Comparison of ENCODE assay signal across 11 cellular contexts in the genomic region with DNA sequence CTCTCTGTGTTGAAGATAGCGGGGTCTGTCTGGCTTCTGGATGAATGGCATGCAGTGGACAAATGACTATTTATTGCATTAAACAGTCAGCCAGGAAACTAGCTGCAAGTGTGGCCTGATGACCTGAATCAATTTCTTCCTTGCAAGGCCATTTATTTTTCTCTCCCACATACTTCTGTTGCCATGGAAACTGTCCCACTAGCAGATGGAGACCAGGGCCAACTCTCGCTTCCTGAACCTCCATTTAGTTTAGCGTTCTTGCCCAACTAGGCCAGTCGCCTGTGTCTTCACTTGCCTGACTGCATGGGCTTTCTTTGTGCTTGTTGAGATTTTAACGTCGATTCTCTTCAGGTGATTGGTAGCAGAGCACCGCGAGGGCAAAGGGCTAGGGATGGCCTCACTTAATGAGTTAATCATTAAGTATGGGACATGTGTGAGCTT. TPM values are rescaled to one million over a fixed set of nuclear protein-coding genes. Genes with fewer than 3 reads are reported as not detected.
DNase-seq lines count a peak whose midpoint lies in the region; ATAC-seq and TF ChIP-seq lines count a peak whose summit lies in the region.
"Had no signal": no experiment of that assay in that cellular context is flagged by ENCODE, and none has a peak within 500 bp of the region (broad histone marks: within the 10 kb centered on the region; RNA-seq: fewer than 3 reads in every experiment).

No MANE protein-coding gene starts in this region.

- H3K27ac Mint-ChIP-seq in neural progenitor cell = peak overlapping the region; percentile 95
- H3K27ac Mint-ChIP-seq: activated CD8-positive, alpha-beta T cell treated with anti-CD3 and anti-CD28 coated beads, Interleukin-2, amount 10 ng/mL, durations not matched to agents 7 days and 5 days had no signal

- peaks cover 39% of the 10 kb centered on the region for H3K4me1 Mint-ChIP-seq in neural progenitor cell

- 0 out of 2 replicates have a peak, but pooled peaks cover 8% of the 10 kb centered on the region for H3K36me3 ChIP-seq in ACC112 (ENCODE audit: insufficient read depth, low read length)
- H3K36me3 ChIP-seq in SK-N-SH (replicated peaks in 1 of 2; ENCODE audit: control insufficient read depth in 1 of 2, insufficient read depth in 2 of 2, low read length in 1 of 2) = peaks cover 0 to 12% of the 10 kb centered on the region in 2 experiments
- H3K36me3 ChIP-seq in neural progenitor cell = no peaks in the 10 kb centered on the region

- H3K27ac ChIP-seq in ACC112 (ENCODE audit: low read depth, low read length) (peak overlapping the region; percentile 71), SK-N-SH (ENCODE audit: low read depth in 2 of 2, low read length in 1 of 2) (peak overlapping the region; percentile 44 to 87; a peak in 3 of 4 replicates), neural progenitor cell (no peak overlapping the region)

- H3K27me3 ChIP-seq in ACC112 (ENCODE audit: insufficient read depth, low read length) (no peaks in the 10 kb centered on the region), SK-N-SH (ENCODE audit: insufficient read depth) (no peaks in the 10 kb centered on the region), neural progenitor cell (no peaks in the 10 kb centered on the region)

- H3K9ac ChIP-seq in SK-N-SH = no peak overlapping the region
- H3K9ac ChIP-seq in neural progenitor cell = no peak overlapping the region

- POLR2A ChIA-PET in SK-N-SH (lab: Yijun Ruan, JAX) = interaction anchor here (0.9 kb wide), 1 partner anchor 28 kb away, joined by 4 read pairs; the partner anchor contains the start of gene LMCD1

- peaks cover 4% of the 10 kb centered on the region for H3K36me3 Mint-ChIP-seq in neural progenitor cell

- peak in 1 of 2 experiments; percentile 74; a peak in 2 of 4 replicates for TF ChIP-seq EP300 in SK-N-SH (IDR thresholded peaks at IDR 0.05; ENCODE audit: borderline replicate concordance in 1 of 2, low read depth in 1 of 2, low read length in 1 of 2)

- H3F3A ChIP-seq in SK-N-SH (replicated peaks; ENCODE audit: insufficient read depth) = no peaks in the 10 kb centered on the region
- peaks cover 10% of the 10 kb centered on the region for H3F3A ChIP-seq in neural progenitor cell (ENCODE audit: low read depth)

- H3K27me3 Mint-ChIP-seq in neural progenitor cell (ENCODE audit: insufficient read depth, low read depth) = peaks cover 4% of the 10 kb centered on the region

- H3K9me3 Mint-ChIP-seq in neural progenitor cell = no peaks in the 10 kb centered on the region

- H3K4me3 ChIP-seq in ACC112 (ENCODE audit: low read depth, low read length) (peak overlapping the region; percentile 24; the same call in 1 of the 2 replicates), SK-N-SH (ENCODE audit: low read depth in 2 of 2, low read length in 1 of 2) (no peak overlapping the region), neural progenitor cell (no peak overlapping the region)

- TF ChIP-seq RAD21 in SK-N-SH (IDR thresholded peaks at IDR 0.05; ENCODE audit: low read length) = no peak

- ATAC-seq in GM21717 (IDR thresholded peaks at IDR 0.05; ENCODE audit: unreplicated experiment) = no peak
- ATAC-seq: activated CD8-positive, alpha-beta T cell treated with anti-CD3 and anti-CD28 coated beads, Interleukin-2, amount 10 ng/mL, durations not matched to agents 7 days and 5 days had no signal

- DNase-seq in SK-N-SH (peak; percentile 52), globus pallidus (ENCODE audit: low spot score) (peak; percentile 72), neural progenitor cell (ENCODE audit: low spot score) (no peak), iPS-NIHi11 (ENCODE audit: low spot score) (no peak), DMS153 (lab: John Stamatoyannopoulos, UW) (no peak), NCI-H748 treated with DMSO at 0.1 percent for 48 hours (lab: John Stamatoyannopoulos, UW) (no peak)
- DNase-seq: activated CD8-positive, alpha-beta T cell treated with anti-CD3 and anti-CD28 coated beads, Interleukin-2, amount 10 ng/mL, durations not matched to agents 7 days and 5 days; AML-193; central memory CD4-positive, alpha-beta T cell had no signal

- no peaks in the 10 kb centered on the region for H4K20me1 ChIP-seq in SK-N-SH (ENCODE audit: insufficient read depth)
- no peaks in the 10 kb centered on the region for H4K20me1 ChIP-seq in neural progenitor cell (ENCODE audit: low read depth)

- CTCF ChIA-PET in SK-N-SH (lab: Yijun Ruan, JAX) = interaction anchor here (1.3 to 1.7 kb wide), 4 partner anchors 16 to 93 kb away, joined by 3 to 7 read pairs (median 5); no protein-coding TSS in a partner anchor

- H3K79me2 ChIP-seq in ACC112 (ENCODE audit: control insufficient read depth, insufficient read depth, low read length, unreplicated experiment) (peaks cover 14% of the 10 kb centered on the region), SK-N-SH (ENCODE audit: insufficient read depth) (no peaks in the 10 kb centered on the region), neural progenitor cell (ENCODE audit: low read depth) (no peaks in the 10 kb centered on the region)

- no peaks in the 10 kb centered on the region for H3K9me3 ChIP-seq in SK-N-SH
- H3K9me3 ChIP-seq in neural progenitor cell (ENCODE audit: low read depth) = no peaks in the 10 kb centered on the region

- H2AFZ ChIP-seq in ACC112 (ENCODE audit: low read length, unreplicated experiment) (peak overlapping the region; percentile 70), SK-N-SH (ENCODE audit: low read depth) (no peak overlapping the region), neural progenitor cell (replicated peaks) (no peak overlapping the region)

- 39% methylated on average over 8 of the region's 8 CpGs for WGBS in SK-N-SH (ENCODE audit: low lambda C conversion rate)

- peak overlapping the region; percentile 66 for H3K4me3 Mint-ChIP-seq in neural progenitor cell
- H3K4me3 Mint-ChIP-seq: activated CD8-positive, alpha-beta T cell treated with anti-CD3 and anti-CD28 coated beads, Interleukin-2, amount 10 ng/mL, durations not matched to agents 7 days and 5 days had no signal

- H3K9me2 ChIP-seq in SK-N-SH = no peaks in the 10 kb centered on the region

- TF ChIP-seq CTCF in SK-N-SH (IDR thresholded peaks at IDR 0.05) (no peak), neural progenitor cell (IDR thresholded peaks at IDR 0.05) (no peak)

- peaks cover 57% of the 10 kb centered on the region for H3K4me1 ChIP-seq in ACC112 (ENCODE audit: control insufficient read depth, insufficient read depth, low read length, unreplicated experiment)
- peaks cover 7 to 25% of the 10 kb centered on the region in 2 experiments for H3K4me1 ChIP-seq in SK-N-SH (ENCODE audit: control insufficient read depth in 1 of 2, insufficient read depth in 2 of 2, low read depth in 1 of 2, low read length in 1 of 2)
- H3K4me1 ChIP-seq in neural progenitor cell = peaks cover 27% of the 10 kb centered on the region

- 0 out of 2 replicates have a peak overlapping the region, but pooled peaks have one; percentile 24 for H3K4me2 ChIP-seq in SK-N-SH
- H3K4me2 ChIP-seq in neural progenitor cell = no peak overlapping the region

TF ChIP-seq in SK-N-SH, 30 proteins besides CTCF, POLR2A, EP300 and RAD21 (continues in another document):
- no peak for TF ChIP-seq JUND (IDR thresholded peaks at IDR 0.05)
- TF ChIP-seq RFX5 (IDR thresholded peaks at IDR 0.05; ENCODE audit: low read length) = peak; percentile 69; the same call in 1 of the 2 replicates
- no peak for TF ChIP-seq FOSL2 (IDR thresholded peaks at IDR 0.05; ENCODE audit: borderline replicate concordance, low read depth)
- TF ChIP-seq CHD2 (IDR thresholded peaks at IDR 0.05; ENCODE audit: low read length, partially characterized antibody) = peak; percentile 58
- no peak for TF ChIP-seq PBX3 (IDR thresholded peaks at IDR 0.05)
- TF ChIP-seq, protein P1, sequence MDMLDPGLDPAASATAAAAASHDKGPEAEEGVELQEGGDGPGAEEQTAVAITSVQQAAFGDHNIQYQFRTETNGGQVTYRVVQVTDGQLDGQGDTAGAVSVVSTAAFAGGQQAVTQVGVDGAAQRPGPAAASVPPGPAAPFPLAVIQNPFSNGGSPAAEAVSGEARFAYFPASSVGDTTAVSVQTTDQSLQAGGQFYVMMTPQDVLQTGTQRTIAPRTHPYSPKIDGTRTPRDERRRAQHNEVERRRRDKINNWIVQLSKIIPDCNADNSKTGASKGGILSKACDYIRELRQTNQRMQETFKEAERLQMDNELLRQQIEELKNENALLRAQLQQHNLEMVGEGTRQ (IDR thresholded peaks at IDR 0.05; ENCODE audit: borderline replicate concordance, low read depth, low read length) = no peak
- no peak for TF ChIP-seq POLR2AphosphoS5 (IDR thresholded peaks at IDR 0.05; ENCODE audit: low read depth, low read length)
- TF ChIP-seq IRF3 (IDR thresholded peaks at IDR 0.05; ENCODE audit: low read depth, low read length) = no peak
- no peak for TF ChIP-seq SIN3A (IDR thresholded peaks at IDR 0.05; ENCODE audit: borderline replicate concordance, low read depth, low read length)
- TF ChIP-seq FOXJ3 (CRISPR knock-in tag; IDR thresholded peaks at IDR 0.05) = no peak
- no peak for TF ChIP-seq NFIC (IDR thresholded peaks at IDR 0.05; ENCODE audit: borderline replicate concordance)
- TF ChIP-seq RXRA (IDR thresholded peaks at IDR 0.05; ENCODE audit: borderline replicate concordance, low read depth) = no peak
- TF ChIP-seq FOXM1 (IDR thresholded peaks at IDR 0.05; ENCODE audit: low read depth) = no peak
- TF ChIP-seq EZH2phosphoT487 (IDR thresholded peaks at IDR 0.05; ENCODE audit: borderline replicate concordance, low read depth) = no peak

RNA-seq across cellular contexts. Expression of gene LMCD1, which starts 27.6 kb away (rescaled TPM):
- polyA plus RNA-seq in SK-N-SH (2012; rRNA removed) = 23.6 and 26.5 TPM in 2 replicates
- polyA plus RNA-seq in SK-N-SH (2012; cell fraction: cytosol; rRNA removed) = 19.2 and 20.3 TPM in 2 replicates
- 34.5 and 40.1 TPM in 2 replicates for polyA plus RNA-seq in SK-N-SH (2012; cell fraction: nucleus; rRNA removed)
- 0.15 TPM in 1 of 2 replicates, not detected in the other for total RNA-seq in neural progenitor cell (ENCODE audit: low replicate concordance)

Comparison
In these comparisons a context has a peak if more than half of its experiments do, and no peak if none do; other contexts are left out.
1. DNase-seq: peak in SK-N-SH (single experiment) and globus pallidus (single experiment); none in neural progenitor cell (single experiment), iPS-NIHi11 (single experiment), DMS153 (single experiment) and NCI-H748 treated with DMSO at 0.1 percent for 48 hours (single experiment).